In genomic region chr12:98503343-98503592, GRCh38 we compare ENCODE assay signal across 1 cellular context.
TF ChIP-seq lines count a peak whose summit lies in the region.

No MANE protein-coding gene starts in this region.

TF ChIP-seq in K562, 482 proteins besides CTCF, POLR2A, EP300 and RAD21 (continued from another document and continues in another):
- TF ChIP-seq SFPQ (IDR thresholded peaks at IDR 0.05; ENCODE audit: low read depth, low read length): no peak
- TF ChIP-seq, protein P1, sequence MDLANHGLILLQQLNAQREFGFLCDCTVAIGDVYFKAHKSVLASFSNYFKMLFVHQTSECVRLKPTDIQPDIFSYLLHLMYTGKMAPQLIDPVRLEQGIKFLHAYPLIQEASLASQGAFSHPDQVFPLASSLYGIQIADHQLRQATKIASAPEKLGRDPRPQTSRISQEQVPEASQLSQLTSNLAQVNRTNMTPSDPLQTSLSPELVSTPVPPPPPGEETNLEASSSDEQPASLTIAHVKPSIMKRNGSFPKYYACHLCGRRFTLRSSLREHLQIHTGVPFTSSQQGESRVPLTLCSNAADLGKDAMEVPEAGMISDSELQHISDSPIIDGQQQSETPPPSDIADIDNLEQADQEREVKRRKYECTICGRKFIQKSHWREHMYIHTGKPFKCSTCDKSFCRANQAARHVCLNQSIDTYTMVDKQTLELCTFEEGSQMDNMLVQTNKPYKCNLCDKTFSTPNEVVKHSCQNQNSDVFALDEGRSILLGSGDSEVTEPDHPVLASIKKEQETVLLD (IDR thresholded peaks at IDR 0.05): no peak
- peak; percentile 19 for TF ChIP-seq FOS (IDR thresholded peaks at IDR 0.05; ENCODE audit: extremely low read depth, insufficient read length)
- no peak for TF ChIP-seq POU5F1 (IDR thresholded peaks at IDR 0.05; ENCODE audit: borderline replicate concordance, low read depth, low read length, partially characterized antibody)
- no peak for TF ChIP-seq HOXB6 (CRISPR knock-in tag; IDR thresholded peaks at IDR 0.05; ENCODE audit: borderline replicate concordance)
- TF ChIP-seq, protein P2, sequence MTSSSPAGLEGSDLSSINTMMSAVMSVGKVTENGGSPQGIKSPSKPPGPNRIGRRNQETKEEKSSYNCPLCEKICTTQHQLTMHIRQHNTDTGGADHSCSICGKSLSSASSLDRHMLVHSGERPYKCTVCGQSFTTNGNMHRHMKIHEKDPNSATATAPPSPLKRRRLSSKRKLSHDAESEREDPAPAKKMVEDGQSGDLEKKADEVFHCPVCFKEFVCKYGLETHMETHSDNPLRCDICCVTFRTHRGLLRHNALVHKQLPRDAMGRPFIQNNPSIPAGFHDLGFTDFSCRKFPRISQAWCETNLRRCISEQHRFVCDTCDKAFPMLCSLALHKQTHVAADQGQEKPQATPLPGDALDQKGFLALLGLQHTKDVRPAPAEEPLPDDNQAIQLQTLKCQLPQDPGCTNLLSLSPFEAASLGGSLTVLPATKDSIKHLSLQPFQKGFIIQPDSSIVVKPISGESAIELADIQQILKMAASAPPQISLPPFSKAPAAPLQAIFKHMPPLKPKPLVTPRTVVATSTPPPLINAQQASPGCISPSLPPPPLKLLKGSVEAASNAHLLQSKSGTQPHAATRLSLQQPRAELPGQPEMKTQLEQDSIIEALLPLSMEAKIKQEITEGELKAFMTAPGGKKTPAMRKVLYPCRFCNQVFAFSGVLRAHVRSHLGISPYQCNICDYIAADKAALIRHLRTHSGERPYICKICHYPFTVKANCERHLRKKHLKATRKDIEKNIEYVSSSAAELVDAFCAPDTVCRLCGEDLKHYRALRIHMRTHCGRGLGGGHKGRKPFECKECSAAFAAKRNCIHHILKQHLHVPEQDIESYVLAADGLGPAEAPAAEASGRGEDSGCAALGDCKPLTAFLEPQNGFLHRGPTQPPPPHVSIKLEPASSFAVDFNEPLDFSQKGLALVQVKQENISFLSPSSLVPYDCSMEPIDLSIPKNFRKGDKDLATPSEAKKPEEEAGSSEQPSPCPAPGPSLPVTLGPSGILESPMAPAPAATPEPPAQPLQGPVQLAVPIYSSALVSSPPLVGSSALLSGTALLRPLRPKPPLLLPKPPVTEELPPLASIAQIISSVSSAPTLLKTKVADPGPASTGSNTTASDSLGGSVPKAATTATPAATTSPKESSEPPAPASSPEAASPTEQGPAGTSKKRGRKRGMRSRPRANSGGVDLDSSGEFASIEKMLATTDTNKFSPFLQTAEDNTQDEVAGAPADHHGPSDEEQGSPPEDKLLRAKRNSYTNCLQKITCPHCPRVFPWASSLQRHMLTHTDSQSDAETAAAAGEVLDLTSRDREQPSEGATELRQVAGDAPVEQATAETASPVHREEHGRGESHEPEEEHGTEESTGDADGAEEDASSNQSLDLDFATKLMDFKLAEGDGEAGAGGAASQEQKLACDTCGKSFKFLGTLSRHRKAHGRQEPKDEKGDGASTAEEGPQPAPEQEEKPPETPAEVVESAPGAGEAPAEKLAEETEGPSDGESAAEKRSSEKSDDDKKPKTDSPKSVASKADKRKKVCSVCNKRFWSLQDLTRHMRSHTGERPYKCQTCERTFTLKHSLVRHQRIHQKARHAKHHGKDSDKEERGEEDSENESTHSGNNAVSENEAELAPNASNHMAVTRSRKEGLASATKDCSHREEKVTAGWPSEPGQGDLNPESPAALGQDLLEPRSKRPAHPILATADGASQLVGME (CRISPR knock-in tag; IDR thresholded peaks at IDR 0.05): no peak
- no peak for TF ChIP-seq HDAC8 (tag; IDR thresholded peaks at IDR 0.05)
- TF ChIP-seq SRSF1 (IDR thresholded peaks at IDR 0.05; ENCODE audit: low read depth, low read length): no peak
- no peak for TF ChIP-seq POLR2G (IDR thresholded peaks at IDR 0.05; ENCODE audit: low read depth, low read length)
- TF ChIP-seq SP2 (IDR thresholded peaks at IDR 0.05; ENCODE audit: extremely low read depth, low read depth, low read length, poor library complexity, severe bottlenecking): no peak
- no peak for TF ChIP-seq ZNF395 (CRISPR knock-in tag; IDR thresholded peaks at IDR 0.05)
- no peak for TF ChIP-seq ZNF165 (CRISPR knock-in tag; IDR thresholded peaks at IDR 0.05; ENCODE audit: borderline replicate concordance)
- no peak for TF ChIP-seq NCOA1 (IDR thresholded peaks at IDR 0.05; ENCODE audit: low read depth)
- TF ChIP-seq E2F4 (CRISPR knock-in tag; IDR thresholded peaks at IDR 0.05; ENCODE audit: low read depth): 0 out of 2 replicates have a peak, but pooled peaks have one; percentile 20
- TF ChIP-seq ZNF436 (CRISPR knock-in tag; IDR thresholded peaks at IDR 0.05): no peak
- TF ChIP-seq CBX3 (IDR thresholded peaks at IDR 0.05; ENCODE audit: borderline replicate concordance in 1 of 2, low read length in 2 of 2): no peak
- no peak for TF ChIP-seq MYBL2 (IDR thresholded peaks at IDR 0.05; ENCODE audit: low read depth)
- no peak for TF ChIP-seq MYBL2 (CRISPR knock-in tag; IDR thresholded peaks at IDR 0.05; ENCODE audit: borderline replicate concordance)
- TF ChIP-seq HMGN3 (IDR thresholded peaks at IDR 0.05; ENCODE audit: borderline replicate concordance, extremely low read depth, insufficient read length, low read depth, low read length): no peak
- TF ChIP-seq ZNF668 (CRISPR knock-in tag; IDR thresholded peaks at IDR 0.05): 0 out of 2 replicates have a peak, but pooled peaks have one; percentile 68
- no peak for TF ChIP-seq ATF7 (IDR thresholded peaks at IDR 0.05)
- TF ChIP-seq XRCC3 (IDR thresholded peaks at IDR 0.05): no peak
- no peak for TF ChIP-seq NR0B1 (IDR thresholded peaks at IDR 0.05; ENCODE audit: partially characterized antibody)
- no peak for TF ChIP-seq HMG20A (CRISPR knock-in tag; conservative IDR thresholded peaks at IDR 0.05)
- TF ChIP-seq TRIM24 (IDR thresholded peaks at IDR 0.05): no peak
- peak; percentile 80; the same call in 1 of the 2 replicates for TF ChIP-seq ESRRA (IDR thresholded peaks at IDR 0.05; ENCODE audit: borderline replicate concordance, low read depth)
- TF ChIP-seq GABPB2 (CRISPR knock-in tag; conservative IDR thresholded peaks at IDR 0.05): no peak
- no peak for TF ChIP-seq NFXL1 (CRISPR knock-in tag; IDR thresholded peaks at IDR 0.05)
- no peak for TF ChIP-seq MTA1 (IDR thresholded peaks at IDR 0.05; ENCODE audit: borderline replicate concordance)
- TF ChIP-seq COPS2 (conservative IDR thresholded peaks at IDR 0.05): no peak
- TF ChIP-seq NR2C2 (CRISPR knock-in tag; IDR thresholded peaks at IDR 0.05): 0 out of 2 replicates have a peak, but pooled peaks have one; percentile 10
- TF ChIP-seq NR2C2 (tag; IDR thresholded peaks at IDR 0.05): no peak
- no peak for TF ChIP-seq HNRNPH1 (optimal IDR thresholded peaks at IDR 0.05; ENCODE audit: low read depth, low read length)
- no peak for TF ChIP-seq KDM2B (CRISPR knock-in tag; IDR thresholded peaks at IDR 0.05)
- no peak for TF ChIP-seq BMI1 (IDR thresholded peaks at IDR 0.05; ENCODE audit: low read length)
- no peak for TF ChIP-seq EP400 (IDR thresholded peaks at IDR 0.05)
- no peak for TF ChIP-seq MAZ (CRISPR knock-in tag; conservative IDR thresholded peaks at IDR 0.05 in 1 of 2, IDR thresholded peaks at IDR 0.05 in 1 of 2)
- TF ChIP-seq PHF20 (IDR thresholded peaks at IDR 0.05; ENCODE audit: partially characterized antibody): no peak
- no peak for TF ChIP-seq PTBP1 (IDR thresholded peaks at IDR 0.05; ENCODE audit: low read depth, low read length)
- no peak for TF ChIP-seq KDM4B (IDR thresholded peaks at IDR 0.05; ENCODE audit: borderline replicate concordance in 2 of 2, low read depth in 1 of 2)
- TF ChIP-seq NFIX (CRISPR knock-in tag; IDR thresholded peaks at IDR 0.05; ENCODE audit: low read depth): no peak
- no peak for TF ChIP-seq KDM5B (IDR thresholded peaks at IDR 0.05; ENCODE audit: insufficient replicate concordance, low read depth, low read length)
- peak in 1 of 2 experiments; percentile 83 for TF ChIP-seq NCOA2 (IDR thresholded peaks at IDR 0.05; ENCODE audit: partially characterized antibody in 2 of 2)
- TF ChIP-seq TARDBP (IDR thresholded peaks at IDR 0.05): no peak; the same call in 1 of the 2 replicates
- TF ChIP-seq, protein P3, sequence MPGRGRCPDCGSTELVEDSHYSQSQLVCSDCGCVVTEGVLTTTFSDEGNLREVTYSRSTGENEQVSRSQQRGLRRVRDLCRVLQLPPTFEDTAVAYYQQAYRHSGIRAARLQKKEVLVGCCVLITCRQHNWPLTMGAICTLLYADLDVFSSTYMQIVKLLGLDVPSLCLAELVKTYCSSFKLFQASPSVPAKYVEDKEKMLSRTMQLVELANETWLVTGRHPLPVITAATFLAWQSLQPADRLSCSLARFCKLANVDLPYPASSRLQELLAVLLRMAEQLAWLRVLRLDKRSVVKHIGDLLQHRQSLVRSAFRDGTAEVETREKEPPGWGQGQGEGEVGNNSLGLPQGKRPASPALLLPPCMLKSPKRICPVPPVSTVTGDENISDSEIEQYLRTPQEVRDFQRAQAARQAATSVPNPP (IDR thresholded peaks at IDR 0.05; ENCODE audit: borderline replicate concordance, insufficient read depth, insufficient read length): no peak
- TF ChIP-seq ZNF133 (CRISPR knock-in tag; IDR thresholded peaks at IDR 0.05): no peak
- no peak for TF ChIP-seq ZFP36 (IDR thresholded peaks at IDR 0.05; ENCODE audit: low read depth, low read length, partially characterized antibody)
- TF ChIP-seq SMAD3 (CRISPR knock-in tag; conservative IDR thresholded peaks at IDR 0.05): no peak
- TF ChIP-seq ZNF175 (CRISPR knock-in tag; IDR thresholded peaks at IDR 0.05; ENCODE audit: low read depth): no peak
- no peak for TF ChIP-seq POLR2B (IDR thresholded peaks at IDR 0.05; ENCODE audit: low read depth, partially characterized antibody)
- peak; percentile 29; the same call in 1 of the 2 replicates for TF ChIP-seq CHD2 (IDR thresholded peaks at IDR 0.05; ENCODE audit: low read depth, low read length)
- no peak for TF ChIP-seq RBM22 (IDR thresholded peaks at IDR 0.05; ENCODE audit: low read depth, low read length, poor library complexity, severe bottlenecking)
- TF ChIP-seq, protein P4, sequence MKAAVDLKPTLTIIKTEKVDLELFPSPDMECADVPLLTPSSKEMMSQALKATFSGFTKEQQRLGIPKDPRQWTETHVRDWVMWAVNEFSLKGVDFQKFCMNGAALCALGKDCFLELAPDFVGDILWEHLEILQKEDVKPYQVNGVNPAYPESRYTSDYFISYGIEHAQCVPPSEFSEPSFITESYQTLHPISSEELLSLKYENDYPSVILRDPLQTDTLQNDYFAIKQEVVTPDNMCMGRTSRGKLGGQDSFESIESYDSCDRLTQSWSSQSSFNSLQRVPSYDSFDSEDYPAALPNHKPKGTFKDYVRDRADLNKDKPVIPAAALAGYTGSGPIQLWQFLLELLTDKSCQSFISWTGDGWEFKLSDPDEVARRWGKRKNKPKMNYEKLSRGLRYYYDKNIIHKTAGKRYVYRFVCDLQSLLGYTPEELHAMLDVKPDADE (conservative IDR thresholded peaks at IDR 0.05; ENCODE audit: control insufficient read depth, low read depth, low read length): peak; percentile 87
- TF ChIP-seq PCBP2 (IDR thresholded peaks at IDR 0.05; ENCODE audit: low read depth, low read length, poor library complexity, severe bottlenecking): no peak
- TF ChIP-seq ETV6 (IDR thresholded peaks at IDR 0.05; ENCODE audit: borderline replicate concordance in 1 of 2, low read depth in 2 of 2, low read length in 1 of 2): no peak; a peak in 1 of 4 replicates
- TF ChIP-seq ETV6 (CRISPR knock-in tag; IDR thresholded peaks at IDR 0.05; ENCODE audit: borderline replicate concordance): no peak
- no peak for TF ChIP-seq KLF6 (CRISPR knock-in tag; IDR thresholded peaks at IDR 0.05; ENCODE audit: borderline replicate concordance)
- no peak for TF ChIP-seq ZNF561 (CRISPR knock-in tag; conservative IDR thresholded peaks at IDR 0.05)
